In genomic region chr12:12934556-12934955, GRCh38 we compare ENCODE assay signal across 25 cellular contexts. TPM values are rescaled to one million over a fixed set of nuclear protein-coding genes. Genes with fewer than 3 reads are reported as not detected.
DNase-seq lines count a peak whose midpoint lies in the region; ATAC-seq, FAIRE-seq and TF ChIP-seq lines count a peak whose summit lies in the region.
"Had no signal": no experiment of that assay in that cellular context is flagged by ENCODE, and none has a peak within 500 bp of the region (broad histone marks: within the 10 kb centered on the region; RNA-seq: fewer than 3 reads in every experiment).

No MANE protein-coding gene starts in this region.

- H3K27ac Mint-ChIP-seq in mesothelial cell of epicardium, result peak overlapping the region; percentile 93
- H3K27ac Mint-ChIP-seq: CD14-positive monocyte; CD8-positive, alpha-beta memory T cell; HFFc6 had no signal

- no peaks in the 10 kb centered on the region for H3K36me3 ChIP-seq in HEK293 (ENCODE audit: control insufficient read depth in 2 of 2, insufficient read depth in 1 of 2, low read length in 2 of 2)
- H3K36me3 ChIP-seq in upper lobe of right lung, result no peaks in the 10 kb centered on the region
- H3K36me3 ChIP-seq: BE2C, MG63 had no signal

- TF ChIP-seq POLR2A in A549 (IDR thresholded peaks at IDR 0.05; ENCODE audit: low read length), result no peak

- peaks cover 14% of the 10 kb centered on the region for H3K36me3 Mint-ChIP-seq in mesothelial cell of epicardium
- H3K36me3 Mint-ChIP-seq: CD8-positive, alpha-beta memory T cell had no signal

- H3K4me2 ChIP-seq in A549, result no peak overlapping the region

- intact Hi-C loops in posterior vena cava (cut with DNase I) (no loop called here), upper lobe of right lung (cut with DNase I) (no loop called here)

- H3K4me1 Mint-ChIP-seq in mesothelial cell of epicardium, result peaks cover 19% of the 10 kb centered on the region
- H3K4me1 Mint-ChIP-seq: CD14-positive monocyte; CD8-positive, alpha-beta memory T cell had no signal

- no peak for FAIRE-seq in A549 (lab: Jason Lieb, UNC)
- FAIRE-seq: GM12892 had no signal

- 86% methylated on average over 8 of the region's 8 CpGs for WGBS in A549 (ENCODE audit: missing lambda C conversion rate)

- no peak overlapping the region for H3K27ac ChIP-seq in A549
- H3K27ac ChIP-seq in HEK293 (ENCODE audit: extremely low read depth, low read depth, low read length), result no peak overlapping the region
- no peak overlapping the region for H3K27ac ChIP-seq in caudate nucleus (ENCODE audit: low read depth, low read length)
- no peak overlapping the region for H3K27ac ChIP-seq in upper lobe of right lung

- POLR2A ChIA-PET in A549 (lab: Yijun Ruan, JAX) (no interaction called here), HEK293 (lab: Yijun Ruan, JAX) (no interaction called here)

- no peaks in the 10 kb centered on the region for H3K27me3 ChIP-seq in upper lobe of right lung
- H3K27me3 ChIP-seq: MG63 had no signal

- TF ChIP-seq EP300 in A549 (IDR thresholded peaks at IDR 0.05), result no peak

- peaks cover 7% of the 10 kb centered on the region for H3K9me3 Mint-ChIP-seq in mesothelial cell of epicardium
- H3K9me3 Mint-ChIP-seq: CD14-positive monocyte, HFFc6 had no signal

- CTCF ChIA-PET in A549 (lab: Yijun Ruan, JAX) (interaction anchor here (0.7 to 2.0 kb wide), 2 partner anchors 19 to 49 kb away, joined by 3 to 7 read pairs; no protein-coding TSS in a partner anchor), HEK293 (lab: Yijun Ruan, JAX) (interaction anchor here (0.9 kb wide), 2 partner anchors 18 to 278 kb away, joined by 3 to 4 read pairs; no protein-coding TSS in a partner anchor)

- H3K4me3 Mint-ChIP-seq in mesothelial cell of epicardium, result no peak overlapping the region
- H3K4me3 Mint-ChIP-seq: CD14-positive monocyte; CD8-positive, alpha-beta memory T cell; HFFc6 had no signal

- TF ChIP-seq CTCF in A549 (IDR thresholded peaks at IDR 0.05), result no peak
- TF ChIP-seq CTCF in HEK293 (tag by site-specific recombination; IDR thresholded peaks at IDR 0.05), result no peak
- TF ChIP-seq CTCF in mesothelial cell of epicardium (IDR thresholded peaks at IDR 0.05; ENCODE audit: unreplicated experiment), result no peak
- no peak for TF ChIP-seq CTCF in upper lobe of right lung (IDR thresholded peaks at IDR 0.05)

- DNase-seq in A549 (ENCODE audit: low read depth in 1 of 2, low spot score in 1 of 2) (no peak), mesothelial cell of epicardium (ENCODE audit: low spot score in 2 of 2, unreplicated experiment in 2 of 2) (peak in 1 of 2 experiments; percentile 42), posterior vena cava (ENCODE audit: low spot score) (peak; percentile 49), caudate nucleus (lab: John Stamatoyannopoulos, UW) (no peak), COR-L47 (lab: John Stamatoyannopoulos, UW) (no peak), upper lobe of right lung (no peak)
- DNase-seq: BE2C; CD8-positive, alpha-beta memory T cell; DMS153; DND-41; H7; HFFc6; KG1; MG63; NCI-H1105 treated with DMSO at 0.1 percent for 48 hours; NCI-H1694; NCI-H2029 treated with DMSO at 0.1 percent for 48 hours; NCI-H446 treated with DMSO at 0.1 percent for 48 hours; Right ventricle myocardium superior; RPMI8226 had no signal

- H3K4me1 ChIP-seq in A549, result no peaks in the 10 kb centered on the region
- no peaks in the 10 kb centered on the region for H3K4me1 ChIP-seq in HEK293 (ENCODE audit: control insufficient read depth, insufficient read depth, low read length)
- no peaks in the 10 kb centered on the region for H3K4me1 ChIP-seq in upper lobe of right lung
- H3K4me1 ChIP-seq: BE2C had no signal

- no peaks in the 10 kb centered on the region for H3K27me3 Mint-ChIP-seq in mesothelial cell of epicardium (ENCODE audit: low read depth)

- no peak for TF ChIP-seq RAD21 in A549 (conservative IDR thresholded peaks at IDR 0.05 in 1 of 2, IDR thresholded peaks at IDR 0.05 in 1 of 2)

- ATAC-seq in A549 (no peak), upper lobe of right lung (no peak)

- no peak overlapping the region for H3K4me3 ChIP-seq in A549
- H3K4me3 ChIP-seq in HEK293 (ENCODE audit: low read depth, low read length), result no peak overlapping the region
- no peak overlapping the region for H3K4me3 ChIP-seq in upper lobe of right lung
- H3K4me3 ChIP-seq: MG63 had no signal

- H3K9me3 ChIP-seq in A549, result no peaks in the 10 kb centered on the region
- H3K9me3 ChIP-seq in HEK293 (ENCODE audit: control insufficient read depth, insufficient read depth, low read depth, low read length), result no peaks in the 10 kb centered on the region
- H3K9me3 ChIP-seq in upper lobe of right lung, result no peaks in the 10 kb centered on the region
- H3K9me3 ChIP-seq: BE2C, MG63 had no signal

TF ChIP-seq in A549, 52 proteins besides CTCF, POLR2A, EP300 and RAD21:
- TF ChIP-seq POLR2AphosphoS2 (conservative IDR thresholded peaks at IDR 0.05; ENCODE audit: low read length), result 0 out of 2 replicates have a peak, but pooled peaks have one; percentile 25
- TF ChIP-seq HOXB13 (CRISPR knock-in tag; IDR thresholded peaks at IDR 0.05; ENCODE audit: low read depth), result no peak

TF ChIP-seq in HEK293, 187 proteins besides CTCF, POLR2A, EP300 and RAD21 (continues in another document):
- TF ChIP-seq BCL11B (tag by site-specific recombination; IDR thresholded peaks at IDR 0.05; ENCODE audit: low read depth), result no peak
- 0 out of 2 replicates have a peak, but pooled peaks have one; percentile 14 for TF ChIP-seq ZNF335 (tag by site-specific recombination; conservative IDR thresholded peaks at IDR 0.05)
- TF ChIP-seq ATF2 (tag by site-specific recombination; IDR thresholded peaks at IDR 0.05; ENCODE audit: low read depth), result no peak
- no peak for TF ChIP-seq ZNF488 (tag by site-specific recombination; IDR thresholded peaks at IDR 0.05)
- no peak for TF ChIP-seq ZSCAN4 (tag by site-specific recombination; IDR thresholded peaks at IDR 0.05)
- TF ChIP-seq INSM2 (tag by site-specific recombination; IDR thresholded peaks at IDR 0.05), result no peak

RNA-seq across cellular contexts. Expression of gene GPRC5D, which starts 17.4 kb away (rescaled TPM):
- polyA plus RNA-seq in A549 (2011; rRNA removed) (not detected in 2 replicates), A549 (2017; fragmentation: RNase III; extraction: RNeasy Plus Mini Kit Qiagen cat#74134 plus additional on column Dnase treatment) (not detected in 3 replicates)
- polyA plus RNA-seq in A549 (2012; cell fraction: cytosol; rRNA removed), result 0.04 TPM in 1 of 2 replicates, not detected in the other
- polyA plus RNA-seq in A549 (2012; cell fraction: nucleus; rRNA removed), result 0.23 TPM in 2 replicates
- polyA minus RNA-seq in A549 (2011; rRNA and poly(A)+ RNA removed), result not detected in 2 replicates
- total RNA-seq in mesothelial cell of epicardium (not detected in 3 replicates), posterior vena cava (not detected), upper lobe of right lung (not detected)
- total RNA-seq: CD8-positive, alpha-beta memory T cell; HFFc6; HT1080; Right ventricle myocardium superior; SK-MEL-5 had no signal
- polyA plus RNA-seq: CD14-positive monocyte had no signal

RNA-seq across cellular contexts. Expression of gene GPRC5A, which starts 43.2 kb away (rescaled TPM):
- polyA plus RNA-seq in A549 (2011; rRNA removed) (296 and 321 TPM in 2 replicates), A549 (2017; fragmentation: RNase III; extraction: RNeasy Plus Mini Kit Qiagen cat#74134 plus additional on column Dnase treatment) (173 to 207 TPM (median 197 TPM) in 3 replicates)
- polyA plus RNA-seq in A549 (2012; cell fraction: cytosol; rRNA removed), result 275 and 331 TPM in 2 replicates
- 582 and 654 TPM in 2 replicates for polyA plus RNA-seq in A549 (2012; cell fraction: nucleus; rRNA removed)
- 913 and 975 TPM in 2 replicates for polyA minus RNA-seq in A549 (2011; rRNA and poly(A)+ RNA removed)
- total RNA-seq in mesothelial cell of epicardium (107 to 116 TPM (median 108 TPM) in 3 replicates), posterior vena cava (10 to 100 TPM; 16.2 to 23.4 TPM), upper lobe of right lung (886 TPM)
- total RNA-seq: CD8-positive, alpha-beta memory T cell had no signal
- polyA plus RNA-seq: CD14-positive monocyte; CD8-positive, alpha-beta memory T cell had no signal
